In the genomic region with DNA sequence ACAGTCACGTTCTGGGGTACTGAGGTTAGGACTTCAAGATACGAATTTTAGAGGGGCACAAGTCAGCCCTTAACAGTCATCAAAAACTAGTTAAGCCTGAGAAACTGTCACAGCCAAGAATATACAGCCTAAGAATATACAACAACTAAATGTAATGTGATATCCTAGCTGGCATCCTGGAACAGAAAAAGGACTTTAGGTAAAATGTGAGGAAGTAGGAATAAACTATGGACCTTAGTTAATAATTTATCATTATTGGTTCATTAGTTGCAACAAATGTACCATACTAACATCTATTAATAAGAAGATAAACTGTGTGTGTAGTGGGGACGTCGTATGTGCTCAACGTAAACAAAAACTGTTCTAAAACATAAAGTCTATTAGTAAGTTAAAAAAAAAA, we compare ENCODE assay signal across 8 cellular contexts. TPM values are rescaled to one million over a fixed set of nuclear protein-coding genes. Genes with fewer than 3 reads are reported as not detected.
DNase-seq lines count a peak whose midpoint lies in the region; ATAC-seq and TF ChIP-seq lines count a peak whose summit lies in the region.

No MANE protein-coding gene starts in this region.

- H3K4me2 ChIP-seq in SU-DHL-6 (ENCODE audit: low read depth, low read length, poor library complexity, severe bottlenecking), result peak overlapping the region; percentile 76

- H2AFZ ChIP-seq in SU-DHL-6 (ENCODE audit: low read depth, low read length, severe bottlenecking), result no peak overlapping the region

- TF ChIP-seq EP300 in sigmoid colon (IDR thresholded peaks at IDR 0.05), result no peak

- peak overlapping the region; percentile 86 for H3K9ac ChIP-seq in SU-DHL-6 (ENCODE audit: low read length)

- 33 to 62% methylated on average over 5 of the region's 5 CpGs for WGBS in sigmoid colon, 2 donors

- no peaks in the 10 kb centered on the region for H3F3A ChIP-seq in SU-DHL-6 (ENCODE audit: insufficient read depth)

- H3K79me2 ChIP-seq in SU-DHL-6 (ENCODE audit: insufficient read depth, low read length), result peaks cover 77% of the 10 kb centered on the region

- DNase-seq in fibroblast of pulmonary artery (ENCODE audit: low read depth) (no peak), sigmoid colon (no peak), NCI-H1436 (lab: John Stamatoyannopoulos, UW) (no peak), NCI-H1105 (lab: John Stamatoyannopoulos, UW) (no peak)

- H3K4me1 ChIP-seq in sigmoid colon, result peaks cover 0 to 76% (median 61%) of the 10 kb centered on the region in 4 donors

- TF ChIP-seq CTCF in SU-DHL-6 (IDR thresholded peaks at IDR 0.05; ENCODE audit: insufficient read depth, low read length, poor library complexity, severe bottlenecking), result no peak
- TF ChIP-seq CTCF in fibroblast of pulmonary artery (IDR thresholded peaks at IDR 0.05; ENCODE audit: low read length, missing control alignments), result no peak
- TF ChIP-seq CTCF in sigmoid colon (IDR thresholded peaks at IDR 0.05), result no peak

- ATAC-seq in HG03378 (IDR thresholded peaks at IDR 0.05; ENCODE audit: unreplicated experiment) (no peak), HG03097 (IDR thresholded peaks at IDR 0.05; ENCODE audit: low FRiP score, unreplicated experiment) (no peak)

- H3K27me3 ChIP-seq in SU-DHL-6 (ENCODE audit: low read length) (no peaks in the 10 kb centered on the region), sigmoid colon (no peaks in the 10 kb centered on the region)

- no peaks in the 10 kb centered on the region for H3K9me2 ChIP-seq in SU-DHL-6 (replicated peaks; ENCODE audit: insufficient read depth, low read length)

- no peaks in the 10 kb centered on the region for H3K9me3 ChIP-seq in SU-DHL-6 (ENCODE audit: insufficient read depth, low read length)
- no peaks in the 10 kb centered on the region for H3K9me3 ChIP-seq in sigmoid colon

- no peak for TF ChIP-seq POLR2A in sigmoid colon (IDR thresholded peaks at IDR 0.05)

- H3K4me3 ChIP-seq in GM08714 (ENCODE audit: low read length) (peak overlapping the region; percentile 98; the same call in 1 of the 2 replicates), SU-DHL-6 (ENCODE audit: insufficient read depth, low read length, poor library complexity, severe bottlenecking) (peak overlapping the region; percentile 91), fibroblast of pulmonary artery (replicated peaks; ENCODE audit: low read depth, low read length) (peak overlapping the region; percentile 99), sigmoid colon (peak overlapping the region; percentile 70 to 90 (median 78))

- H3K36me3 ChIP-seq in SU-DHL-6 (ENCODE audit: low read length), result peaks cover 14% of the 10 kb centered on the region; the same call in 1 of the 2 replicates
- H3K36me3 ChIP-seq in sigmoid colon, result no peaks in the 10 kb centered on the region

- H4K20me1 ChIP-seq in SU-DHL-6 (ENCODE audit: low read depth, low read length), result peaks cover 49% of the 10 kb centered on the region

- H3K27ac ChIP-seq in SU-DHL-6 (ENCODE audit: low read depth, low read length) (0 out of 2 replicates have a peak overlapping the region, but pooled peaks have one; percentile 88), sigmoid colon (peak overlapping the region; percentile 92 to 97 (median 96))

- intact Hi-C loops in sigmoid colon (cut with DNase I), result loop anchor here (2.0 kb wide), 1 partner anchor 89 kb away; no protein-coding TSS in a partner anchor

RNA-seq across cellular contexts. Expression of a gene that starts 1.1 kb away (rescaled TPM):
- 100 to 1,000 TPM; 135 to 253 (median 150) TPM for total RNA-seq in sigmoid colon
- polyA plus RNA-seq in sigmoid colon, result 10 to 100 TPM in 2 of 3 donors, 1 to 10 TPM in 1; 9.5 to 46.3 (median 18.0) TPM

RNA-seq across cellular contexts. Expression of a gene that starts 30.0 kb away (rescaled TPM):
- 1 to 10 TPM; 3.0 to 7.9 (median 7.4) TPM for total RNA-seq in sigmoid colon
- 10 to 100 TPM; 10.5 to 13.2 (median 12.6) TPM for polyA plus RNA-seq in sigmoid colon
